23 cellular contexts compared by ENCODE assay signal in genomic region chr5:144698454-144698853, GRCh38.
DNase-seq lines count a peak whose midpoint lies in the region; ATAC-seq and TF ChIP-seq lines count a peak whose summit lies in the region.
"Had no signal": no experiment of that assay in that cellular context is flagged by ENCODE, and none has a peak within 500 bp of the region (broad histone marks: within the 10 kb centered on the region; RNA-seq: fewer than 3 reads in every experiment).

No MANE protein-coding gene starts in this region.

- H3K27ac ChIP-seq in breast epithelium, result no peak overlapping the region
- peak overlapping the region; percentile 80 for H3K27ac ChIP-seq in smooth muscle cell (ENCODE audit: low read depth)
- H3K27ac ChIP-seq: C4-2B, foreskin keratinocyte, psoas muscle, VCaP had no signal

- ATAC-seq in GM18505 (IDR thresholded peaks at IDR 0.05; ENCODE audit: unreplicated experiment), result no peak
- ATAC-seq in GM21737 (IDR thresholded peaks at IDR 0.05; ENCODE audit: unreplicated experiment), result no peak
- ATAC-seq: psoas muscle had no signal

- 38% methylated on average over 2 of the region's 2 CpGs for WGBS in smooth muscle cell (ENCODE audit: low lambda C conversion rate)

- TF ChIP-seq POLR2A in breast epithelium (IDR thresholded peaks at IDR 0.05) (no peak), GM18505 (IDR thresholded peaks at IDR 0.05; ENCODE audit: borderline replicate concordance, extremely low read depth, insufficient read depth, insufficient read length) (no peak)

- no peaks in the 10 kb centered on the region for H3K79me2 ChIP-seq in smooth muscle cell (ENCODE audit: low read depth)

- H3K9me3 Mint-ChIP-seq in MCF 10A (ENCODE audit: unreplicated experiment), result no peaks in the 10 kb centered on the region
- H3K9me3 Mint-ChIP-seq: nephron; T-helper 1 cell treated with Interleukin-12 subunit alpha and Interleukin-12 subunit beta and Interleukin-4 antibody, amounts not matched to agents 30 μg/mL and 1 μg/mL, for 36 hours had no signal

- H2AFZ ChIP-seq in smooth muscle cell (ENCODE audit: low read depth), result no peak overlapping the region

- H3K4me1 ChIP-seq in breast epithelium (no peaks in the 10 kb centered on the region), smooth muscle cell (ENCODE audit: low read depth) (peaks cover 6% of the 10 kb centered on the region)
- H3K4me1 ChIP-seq: foreskin keratinocyte, psoas muscle had no signal

- H3K4me3 Mint-ChIP-seq in MCF 10A (ENCODE audit: unreplicated experiment), result no peak overlapping the region
- H3K4me3 Mint-ChIP-seq: nephron; T-helper 1 cell treated with Interleukin-12 subunit alpha and Interleukin-12 subunit beta and Interleukin-4 antibody, amounts not matched to agents 30 μg/mL and 1 μg/mL, for 36 hours had no signal

- H3K4me2 ChIP-seq in smooth muscle cell, result peak overlapping the region; percentile 53

- no peaks in the 10 kb centered on the region for H3K27me3 ChIP-seq in breast epithelium
- H3K27me3 ChIP-seq in smooth muscle cell (ENCODE audit: low read depth), result no peaks in the 10 kb centered on the region
- no peaks in the 10 kb centered on the region for H3K27me3 ChIP-seq in MG63
- H3K27me3 ChIP-seq: foreskin keratinocyte had no signal

- H3K9ac ChIP-seq in smooth muscle cell (ENCODE audit: low read depth), result peak overlapping the region; percentile 27

- DNase-seq in MCF 10A (ENCODE audit: unreplicated experiment), result no peak
- DNase-seq in breast epithelium (ENCODE audit: low spot score in 2 of 2), result no peak
- peak; percentile 29 for DNase-seq in astrocyte of the hippocampus (ENCODE audit: low read depth, low spot score)
- DNase-seq in hepatic stellate cell (ENCODE audit: low spot score), result peak; percentile 0
- no peak for DNase-seq in smooth muscle cell (lab: John Stamatoyannopoulos, UW; ENCODE audit: unreplicated experiment)
- DNase-seq in MG63, result no peak
- DNase-seq: 8988T; cerebellar nuclear complex; DMS 273 treated with DMSO at 0.1 percent for 48 hours; KG1; NCI-H1417; NCI-H2171 treated with DMSO at 0.1 percent for 48 hours; psoas muscle; SIG-M5; stimulated activated CD4-positive, alpha-beta T cell treated with anti-CD3 and anti-CD28 coated beads, Interleukin-12 subunit alpha, Interleukin-12 subunit beta, amount 100 ng/mL, for 4 hours; substantia nigra had no signal

- peak overlapping the region; percentile 73 for H3K27ac Mint-ChIP-seq in MCF 10A (ENCODE audit: low read depth, unreplicated experiment)
- H3K27ac Mint-ChIP-seq: nephron; T-helper 1 cell treated with Interleukin-12 subunit alpha and Interleukin-12 subunit beta and Interleukin-4 antibody, amounts not matched to agents 30 μg/mL and 1 μg/mL, for 36 hours had no signal

- H3K36me3 ChIP-seq in breast epithelium (no peaks in the 10 kb centered on the region), smooth muscle cell (ENCODE audit: low read depth) (no peaks in the 10 kb centered on the region), MG63 (no peaks in the 10 kb centered on the region)

- no peaks in the 10 kb centered on the region for H3K27me3 Mint-ChIP-seq in MCF 10A (ENCODE audit: insufficient read depth, unreplicated experiment)

- CTCF ChIA-PET in MCF 10A (lab: Yijun Ruan, JAX), result interaction anchor here (0.5 to 3.0 kb wide), 7 partner anchors 21 to 649 kb away, joined by 3 to 10 read pairs (median 4); no protein-coding TSS in a partner anchor

- intact Hi-C loops in MCF 10A (cut with micrococcal nuclease), result loop anchor here (1.0 to 2.0 kb wide), 2 partner anchors 114 to 494 kb away; no protein-coding TSS in a partner anchor
- intact Hi-C loops in breast epithelium (cut with DNase I; ENCODE audit: low total_unique reads), result no loop called here

- H4K20me1 ChIP-seq in smooth muscle cell (ENCODE audit: low read depth), result no peaks in the 10 kb centered on the region

- H3K9me3 ChIP-seq in breast epithelium, result no peaks in the 10 kb centered on the region
- H3K9me3 ChIP-seq in smooth muscle cell (replicated peaks; ENCODE audit: low read depth), result no peaks in the 10 kb centered on the region
- H3K9me3 ChIP-seq in MG63, result no peaks in the 10 kb centered on the region
- H3K9me3 ChIP-seq: psoas muscle had no signal

- H3K4me3 ChIP-seq in breast epithelium (no peak overlapping the region), smooth muscle cell (no peak overlapping the region), MG63 (no peak overlapping the region)
- H3K4me3 ChIP-seq: psoas muscle had no signal

- POLR2A ChIA-PET in MCF 10A (lab: Yijun Ruan, JAX), result interaction anchor here (0.9 kb wide), 1 partner anchor 114 kb away, joined by 3 read pairs; no protein-coding TSS in a partner anchor

- peaks cover 19% of the 10 kb centered on the region for H3K4me1 Mint-ChIP-seq in MCF 10A (ENCODE audit: insufficient read depth, unreplicated experiment)
- H3K4me1 Mint-ChIP-seq: nephron had no signal

- H3F3A ChIP-seq in smooth muscle cell (ENCODE audit: low read depth), result peaks cover 3% of the 10 kb centered on the region

- no peak for TF ChIP-seq CTCF in MCF 10A (IDR thresholded peaks at IDR 0.05; ENCODE audit: unreplicated experiment)
- TF ChIP-seq CTCF in breast epithelium (IDR thresholded peaks at IDR 0.05), result no peak
- TF ChIP-seq CTCF in smooth muscle cell (IDR thresholded peaks at IDR 0.05; ENCODE audit: borderline replicate concordance, insufficient read depth, poor library complexity, severe bottlenecking), result no peak

- no TSS peak for BruUV-seq in MCF 10A (replicated peaks; lab: Mats Ljungman, UMichigan)

- H3K36me3 Mint-ChIP-seq in MCF 10A (ENCODE audit: insufficient read depth, unreplicated experiment), result no peaks in the 10 kb centered on the region

Comparison
In these comparisons a context has a peak if more than half of its experiments do, and no peak if none do; other contexts are left out.
1. DNase-seq: peak in astrocyte of the hippocampus (single experiment) and hepatic stellate cell (single experiment); none in MCF 10A (single experiment), breast epithelium (0 of 2), smooth muscle cell (single experiment) and MG63 (single experiment).